In the genomic region with DNA sequence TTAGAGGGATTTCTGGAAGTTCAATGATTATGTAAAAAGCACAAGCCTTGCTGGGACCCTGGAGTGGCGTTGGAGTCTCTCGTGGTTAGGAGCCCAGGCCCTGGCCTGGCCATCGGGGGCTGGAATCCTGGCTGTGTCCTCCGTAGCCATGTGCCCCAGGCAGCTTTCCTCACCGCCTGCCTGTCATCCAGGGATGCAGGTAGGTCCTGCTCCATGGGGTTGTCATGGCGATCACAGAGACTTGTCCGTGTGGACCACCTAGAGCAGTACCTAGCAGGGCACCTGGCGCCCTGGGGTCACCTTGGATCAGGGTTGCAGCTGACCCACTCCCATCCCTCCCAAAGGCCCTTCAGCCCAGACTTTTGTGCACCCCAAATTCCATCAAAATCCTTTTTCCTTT, we compare ENCODE assay signal across 22 cellular contexts. TPM values are rescaled to one million over a fixed set of nuclear protein-coding genes. Genes with fewer than 3 reads are reported as not detected.
DNase-seq lines count a peak whose midpoint lies in the region; ATAC-seq and TF ChIP-seq lines count a peak whose summit lies in the region.
"Had no signal": no experiment of that assay in that cellular context is flagged by ENCODE, and none has a peak within 500 bp of the region (broad histone marks: within the 10 kb centered on the region; RNA-seq: fewer than 3 reads in every experiment).

No MANE protein-coding gene starts in this region.

- ATAC-seq in RWPE2 (ENCODE audit: low read depth), result no peak
- no peak for ATAC-seq in upper lobe of right lung
- no peak for ATAC-seq in GM19467 (IDR thresholded peaks at IDR 0.05; ENCODE audit: unreplicated experiment)
- ATAC-seq: PC-3, Right ventricle myocardium inferior had no signal

- TF ChIP-seq CTCF in RWPE2 (IDR thresholded peaks at IDR 0.05; ENCODE audit: poor library complexity, severe bottlenecking) (no peak), upper lobe of right lung (IDR thresholded peaks at IDR 0.05) (no peak), type B pancreatic cell (conservative IDR thresholded peaks at IDR 0.05) (no peak)

- peak; percentile 7 for DNase-seq in activated T-cell treated with anti-CD3 and anti-CD28 coated beads, Interleukin-2, amount 50 U/mL, for 24 hours
- DNase-seq in activated T-cell treated with anti-CD3 and anti-CD28 coated beads, Interleukin-2, amount 50 U/mL, for 48 hours, result no peak
- DNase-seq in RWPE2 (ENCODE audit: low spot score) (peak; percentile 36), mesenteric fat pad (ENCODE audit: low spot score) (peak; percentile 83), upper lobe of right lung (peak; percentile 28), type B pancreatic cell (ENCODE audit: extremely low spot score, unreplicated experiment) (no peak)
- DNase-seq: 8988T; ACHN; CD4-positive, CD25-positive, alpha-beta regulatory T cell; GM23248; H9; KG1; MG63; NCI-H2029; NCI-H446 treated with DMSO at 0.1 percent for 48 hours; NCI-H526; NCI-H82; NK-92 treated with Interleukin-12 subunit alpha and Interleukin-12 subunit beta, amount 100 ng/mL, for 24 hours; PC-3; SJCRH30 had no signal

- H3K27ac Mint-ChIP-seq in activated T-cell treated with anti-CD3 and anti-CD28 coated beads, Interleukin-2, amount 50 U/mL, for 24 hours, result no peak overlapping the region
- H3K27ac Mint-ChIP-seq in type B pancreatic cell, result no peak overlapping the region
- H3K27ac Mint-ChIP-seq: CD4-positive, CD25-positive, alpha-beta regulatory T cell; H9 had no signal

- intact Hi-C loops in upper lobe of right lung (cut with DNase I), result no loop called here

- H3K27me3 Mint-ChIP-seq in activated T-cell treated with anti-CD3 and anti-CD28 coated beads, Interleukin-2, amount 50 U/mL, for 24 hours, result peaks cover 26% of the 10 kb centered on the region
- H3K27me3 Mint-ChIP-seq in type B pancreatic cell, result peaks cover 22% of the 10 kb centered on the region

- H3K27me3 ChIP-seq in RWPE2 (ENCODE audit: insufficient read depth, poor library complexity, severe bottlenecking) (no peaks in the 10 kb centered on the region), upper lobe of right lung (peaks cover 5% of the 10 kb centered on the region)
- H3K27me3 ChIP-seq: MG63 had no signal

- no peak overlapping the region for H3K4me3 Mint-ChIP-seq in activated T-cell treated with anti-CD3 and anti-CD28 coated beads, Interleukin-2, amount 50 U/mL, for 24 hours
- no peak overlapping the region for H3K4me3 Mint-ChIP-seq in type B pancreatic cell
- H3K4me3 Mint-ChIP-seq: CD4-positive, CD25-positive, alpha-beta regulatory T cell; H9 had no signal

- H3K4me1 Mint-ChIP-seq in activated T-cell treated with anti-CD3 and anti-CD28 coated beads, Interleukin-2, amount 50 U/mL, for 24 hours (ENCODE audit: low read depth), result no peaks in the 10 kb centered on the region
- peaks cover 5% of the 10 kb centered on the region for H3K4me1 Mint-ChIP-seq in type B pancreatic cell (ENCODE audit: unreplicated experiment)
- H3K4me1 Mint-ChIP-seq: CD4-positive, CD25-positive, alpha-beta regulatory T cell; H9 had no signal

- H3K36me3 Mint-ChIP-seq in activated T-cell treated with anti-CD3 and anti-CD28 coated beads, Interleukin-2, amount 50 U/mL, for 24 hours (ENCODE audit: low read depth), result no peaks in the 10 kb centered on the region
- H3K36me3 Mint-ChIP-seq in type B pancreatic cell, result no peaks in the 10 kb centered on the region

- H3K27ac ChIP-seq in RWPE2 (ENCODE audit: poor library complexity, severe bottlenecking) (no peak overlapping the region), upper lobe of right lung (no peak overlapping the region)
- H3K27ac ChIP-seq: GM23248, SJCRH30 had no signal

- H3K9me3 ChIP-seq in RWPE2 (ENCODE audit: severe bottlenecking) (peaks cover 8% of the 10 kb centered on the region), upper lobe of right lung (no peaks in the 10 kb centered on the region)
- H3K9me3 ChIP-seq: MG63, SJCRH30 had no signal

- H3K4me3 ChIP-seq in RWPE2 (ENCODE audit: severe bottlenecking) (no peak overlapping the region), upper lobe of right lung (no peak overlapping the region)
- H3K4me3 ChIP-seq: GM23248, MG63, SJCRH30 had no signal

- no peaks in the 10 kb centered on the region for H3K4me1 ChIP-seq in RWPE2 (ENCODE audit: insufficient read depth, poor library complexity, severe bottlenecking)
- H3K4me1 ChIP-seq in upper lobe of right lung, result no peaks in the 10 kb centered on the region

- no peaks in the 10 kb centered on the region for H3K36me3 ChIP-seq in RWPE2 (ENCODE audit: low read depth)
- H3K36me3 ChIP-seq in upper lobe of right lung, result no peaks in the 10 kb centered on the region
- H3K36me3 ChIP-seq: MG63, SJCRH30 had no signal

- peaks cover 8% of the 10 kb centered on the region for H3K9me3 Mint-ChIP-seq in activated T-cell treated with anti-CD3 and anti-CD28 coated beads, Interleukin-2, amount 50 U/mL, for 24 hours
- no peaks in the 10 kb centered on the region for H3K9me3 Mint-ChIP-seq in type B pancreatic cell

RNA-seq across cellular contexts. Expression of gene WFS1, which starts 30.2 kb away (rescaled TPM):
- total RNA-seq in mesenteric fat pad (97.2 TPM), upper lobe of right lung (110 TPM), type B pancreatic cell (ENCODE audit: low replicate concordance) (41.1 and 48.7 TPM in 2 replicates)

RNA-seq across cellular contexts. Expression of gene JAKMIP1, which starts 39.1 kb away (rescaled TPM):
- 0.10 TPM for total RNA-seq in mesenteric fat pad
- 0.64 TPM for total RNA-seq in upper lobe of right lung
- total RNA-seq in type B pancreatic cell (ENCODE audit: low replicate concordance), result 0.89 and 2.0 TPM in 2 replicates
- total RNA-seq: GM23248, Right ventricle myocardium inferior, SJCRH30 had no signal

Comparison
In these comparisons a context has a peak if more than half of its experiments do, and no peak if none do; other contexts are left out.
1. DNase-seq: peak in activated T-cell treated with anti-CD3 and anti-CD28 coated beads, Interleukin-2, amount 50 U/mL, for 24 hours (single experiment), RWPE2 (single experiment), mesenteric fat pad (single experiment) and upper lobe of right lung (single experiment); none in activated T-cell treated with anti-CD3 and anti-CD28 coated beads, Interleukin-2, amount 50 U/mL, for 48 hours (0 of 2) and type B pancreatic cell (single experiment).